In genomic region chr1:29379438-29380073, GRCh38 we compare ENCODE assay signal across 10 cellular contexts.
DNase-seq lines count a peak whose midpoint lies in the region; ATAC-seq and TF ChIP-seq lines count a peak whose summit lies in the region.
"Had no signal": no experiment of that assay in that cellular context is flagged by ENCODE, and none has a peak within 500 bp of the region (broad histone marks: within the 10 kb centered on the region; RNA-seq: fewer than 3 reads in every experiment).

No MANE protein-coding gene starts in this region.

- H3K9me3 ChIP-seq in esophagus squamous epithelium (peaks cover 5 to 29% (median 29%) of the 10 kb centered on the region in 3 donors), suprapubic skin (peaks cover 12% of the 10 kb centered on the region)

- H3K4me1 ChIP-seq in esophagus squamous epithelium (no peaks in the 10 kb centered on the region), suprapubic skin (no peaks in the 10 kb centered on the region)

- intact Hi-C loops in esophagus squamous epithelium (cut with DNase I) (no loop called here), Right ventricle myocardium superior (cut with DNase I) (no loop called here)

- H3K27ac ChIP-seq in esophagus squamous epithelium (no peak overlapping the region), suprapubic skin (no peak overlapping the region)
- H3K27ac ChIP-seq: epithelial cell of prostate, thoracic aorta had no signal

- no peaks in the 10 kb centered on the region; the same call in 1 of the 2 replicates for H3K27me3 ChIP-seq in GM06990 (replicated peaks; ENCODE audit: control insufficient read depth, insufficient read depth, low read length)
- H3K27me3 ChIP-seq in esophagus squamous epithelium = peaks cover 0 to 64% (median 1%) of the 10 kb centered on the region in 4 donors
- H3K27me3 ChIP-seq in suprapubic skin = peaks cover 36% of the 10 kb centered on the region

- TF ChIP-seq CTCF in GM06990 (IDR thresholded peaks at IDR 0.05; ENCODE audit: insufficient read depth, low read length, poor library complexity, severe bottlenecking) (peak; percentile 66), esophagus squamous epithelium (IDR thresholded peaks at IDR 0.05) (peak in 5 of 6 experiments; percentile 25 to 78 (median 36)), suprapubic skin (IDR thresholded peaks at IDR 0.05) (no peak)

- ATAC-seq in GM18498 (IDR thresholded peaks at IDR 0.05; ENCODE audit: unreplicated experiment) (no peak), Right ventricle myocardium superior (ENCODE audit: poor library complexity) (no peak)

- DNase-seq in A172 (ENCODE audit: low spot score) = peak; percentile 8
- no peak for DNase-seq in GM06990 (ENCODE audit: extremely low read depth, insufficient read length)
- DNase-seq in NCI-H69 (lab: John Stamatoyannopoulos, UW) = peak; percentile 60
- DNase-seq in esophagus squamous epithelium (lab: John Stamatoyannopoulos, UW) = no peak
- peak; percentile 22 for DNase-seq in ureter (ENCODE audit: low spot score)
- DNase-seq in suprapubic skin (ENCODE audit: low spot score in 2 of 2) = no peak
- no peak for DNase-seq in Right ventricle myocardium superior

- 8 to 20% methylated on average over 5 to 7 of the region's 7 CpGs for WGBS in esophagus squamous epithelium, 2 donors
- WGBS in suprapubic skin = 22% methylated on average over 7 of the region's 7 CpGs

- TF ChIP-seq EP300 in suprapubic skin (IDR thresholded peaks at IDR 0.05) = no peak

- H3K4me3 ChIP-seq in GM06990 (replicated peaks; ENCODE audit: low read depth, low read length) = no peak overlapping the region
- H3K4me3 ChIP-seq in esophagus squamous epithelium = no peak overlapping the region
- no peak overlapping the region for H3K4me3 ChIP-seq in suprapubic skin
- H3K4me3 ChIP-seq: thoracic aorta had no signal

- H3K36me3 ChIP-seq in GM06990 (ENCODE audit: control insufficient read depth, insufficient read depth, low read length) (no peaks in the 10 kb centered on the region), esophagus squamous epithelium (no peaks in the 10 kb centered on the region), suprapubic skin (no peaks in the 10 kb centered on the region)
- H3K36me3 ChIP-seq: thoracic aorta had no signal

- TF ChIP-seq POLR2A in esophagus squamous epithelium (IDR thresholded peaks at IDR 0.05) = no peak
- TF ChIP-seq POLR2A in suprapubic skin (IDR thresholded peaks at IDR 0.05) = no peak

Comparison
In these comparisons a context has a peak if more than half of its experiments do, and no peak if none do; other contexts are left out.
1. DNase-seq: peak in A172 (single experiment), NCI-H69 (single experiment) and ureter (single experiment); none in GM06990 (single experiment), esophagus squamous epithelium (single experiment), suprapubic skin (0 of 2) and Right ventricle myocardium superior (single experiment).
2. CTCF ChIP-seq: peak in GM06990 (single experiment) and esophagus squamous epithelium (5 of 6); none in suprapubic skin (0 of 2).